24 cellular contexts compared by ENCODE assay signal in the genomic region with DNA sequence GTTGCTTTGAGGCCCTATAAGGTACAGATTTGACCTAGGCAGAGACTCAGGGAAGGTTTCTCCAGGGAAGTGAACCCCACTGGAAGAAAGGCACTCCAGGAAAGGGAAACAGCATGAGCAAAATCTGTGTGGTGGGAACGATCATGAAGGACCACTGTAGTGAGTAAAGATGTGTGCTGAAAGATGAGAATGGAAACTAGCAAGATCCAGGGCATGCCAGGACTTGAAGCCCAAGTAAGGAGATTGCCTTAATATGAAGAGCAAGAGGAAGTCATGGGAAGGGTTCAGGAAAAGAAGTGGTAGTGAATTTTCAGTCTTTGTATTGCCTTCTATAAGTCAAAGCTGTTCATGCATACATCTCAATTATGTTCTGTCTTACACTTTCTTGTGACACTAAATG.
"Had no signal": no experiment of that assay in that cellular context is flagged by ENCODE, and none has a peak within 500 bp of the region (broad histone marks: within the 10 kb centered on the region; RNA-seq: fewer than 3 reads in every experiment).

No MANE protein-coding gene starts in this region.

- H3K36me3 ChIP-seq: esophagus squamous epithelium, left ventricle myocardium inferior, lower lobe of right lung, right lobe of liver, tibial nerve had no signal

- H3K27ac Mint-ChIP-seq: immature natural killer cell; natural killer cell treated with Interleukin-12 subunit alpha and Interleukin-12 subunit beta and Interleukin-15 and Interleukin-18, amount 100 ng/mL, for 72 hours; stimulated activated memory B cell treated with anti-CD40 and anti-IgM and Interleukin-4, amounts not matched to agents 10 μg/mL and 1 μg/mL and 100 μg/mL, for 72 hours; stimulated activated naive CD8-positive, alpha-beta T cell treated with anti-CD3 and anti-CD28 coated beads, Interleukin-15, amount 100 ng/mL, for 72 hours had no signal

- H3K79me2 ChIP-seq: parathyroid adenoma had no signal

- H3K4me3 ChIP-seq: dorsolateral prefrontal cortex, esophagus squamous epithelium, left ventricle myocardium inferior, lower lobe of right lung, psoas muscle, right lobe of liver, testis, tibial nerve had no signal

- H3K27me3 ChIP-seq: esophagus squamous epithelium, right lobe of liver, testis, tibial nerve had no signal

- H3K4me1 Mint-ChIP-seq: immature natural killer cell; stimulated activated memory B cell treated with anti-CD40 and anti-IgM and Interleukin-4, amounts not matched to agents 10 μg/mL and 1 μg/mL and 100 μg/mL, for 72 hours; stimulated activated naive CD8-positive, alpha-beta T cell treated with anti-CD3 and anti-CD28 coated beads, Interleukin-15, amount 100 ng/mL, for 72 hours had no signal

- DNase-seq: cortex of kidney; dorsolateral prefrontal cortex; effector memory CD4-positive, alpha-beta T cell; esophagus squamous epithelium; foreskin fibroblast; immature natural killer cell; kidney; left cardiac atrium; left ventricle myocardium inferior; lower lobe of right lung; mesenchymal stem cell; midbrain; psoas muscle; retina; right lobe of liver; stimulated activated CD4-positive, alpha-beta T cell treated with anti-CD3 and anti-CD28 coated beads, Interleukin-1b, Interleukin-23, amount 100 ng/mL, for 48 hours; stimulated activated CD4-positive, alpha-beta T cell treated with anti-CD3 and anti-CD28 coated beads, Interleukin-4, amount 100 ng/mL, for 24 hours; stimulated activated naive CD8-positive, alpha-beta T cell treated with anti-CD3 and anti-CD28 coated beads, Interleukin-15, amount 100 ng/mL, for 72 hours; testis had no signal

- H3K4me1 ChIP-seq: left ventricle myocardium inferior, lower lobe of right lung, psoas muscle, right lobe of liver, testis, tibial nerve had no signal

- ATAC-seq: left cardiac atrium; lower lobe of right lung; natural killer cell treated with Interleukin-12 subunit alpha and Interleukin-12 subunit beta and Interleukin-15 and Interleukin-18, amount 100 ng/mL, for 72 hours; psoas muscle; right lobe of liver; stimulated activated memory B cell treated with anti-CD40 and anti-IgM and Interleukin-4, amounts not matched to agents 10 μg/mL and 1 μg/mL and 100 μg/mL, for 72 hours; stimulated activated naive CD8-positive, alpha-beta T cell treated with anti-CD3 and anti-CD28 coated beads, Interleukin-15, amount 100 ng/mL, for 72 hours had no signal

- H3K9me3 Mint-ChIP-seq: natural killer cell treated with Interleukin-12 subunit alpha and Interleukin-12 subunit beta and Interleukin-15 and Interleukin-18, amount 100 ng/mL, for 72 hours; stimulated activated naive CD8-positive, alpha-beta T cell treated with anti-CD3 and anti-CD28 coated beads, Interleukin-15, amount 100 ng/mL, for 72 hours had no signal

- H3K9me3 ChIP-seq: esophagus squamous epithelium, left ventricle myocardium inferior, lower lobe of right lung, psoas muscle, right lobe of liver, testis had no signal

- H3K27ac ChIP-seq: dorsolateral prefrontal cortex, esophagus squamous epithelium, left ventricle myocardium inferior, lower lobe of right lung, parathyroid adenoma, psoas muscle, right lobe of liver, testis, tibial nerve had no signal

- H3K9ac ChIP-seq: parathyroid adenoma had no signal

- H3K27me3 Mint-ChIP-seq: stimulated activated memory B cell treated with anti-CD40 and anti-IgM and Interleukin-4, amounts not matched to agents 10 μg/mL and 1 μg/mL and 100 μg/mL, for 72 hours; stimulated activated naive CD8-positive, alpha-beta T cell treated with anti-CD3 and anti-CD28 coated beads, Interleukin-15, amount 100 ng/mL, for 72 hours had no signal

- FAIRE-seq: endometrium, kidney had no signal

- H3K4me3 Mint-ChIP-seq: immature natural killer cell; natural killer cell treated with Interleukin-12 subunit alpha and Interleukin-12 subunit beta and Interleukin-15 and Interleukin-18, amount 100 ng/mL, for 72 hours; stimulated activated memory B cell treated with anti-CD40 and anti-IgM and Interleukin-4, amounts not matched to agents 10 μg/mL and 1 μg/mL and 100 μg/mL, for 72 hours; stimulated activated naive CD8-positive, alpha-beta T cell treated with anti-CD3 and anti-CD28 coated beads, Interleukin-15, amount 100 ng/mL, for 72 hours had no signal

- H2AFZ ChIP-seq: parathyroid adenoma had no signal

- H3K36me3 Mint-ChIP-seq: immature natural killer cell; natural killer cell treated with Interleukin-12 subunit alpha and Interleukin-12 subunit beta and Interleukin-15 and Interleukin-18, amount 100 ng/mL, for 72 hours; stimulated activated memory B cell treated with anti-CD40 and anti-IgM and Interleukin-4, amounts not matched to agents 10 μg/mL and 1 μg/mL and 100 μg/mL, for 72 hours had no signal
